1 cellular context compared by ENCODE assay signal in the genomic region with DNA sequence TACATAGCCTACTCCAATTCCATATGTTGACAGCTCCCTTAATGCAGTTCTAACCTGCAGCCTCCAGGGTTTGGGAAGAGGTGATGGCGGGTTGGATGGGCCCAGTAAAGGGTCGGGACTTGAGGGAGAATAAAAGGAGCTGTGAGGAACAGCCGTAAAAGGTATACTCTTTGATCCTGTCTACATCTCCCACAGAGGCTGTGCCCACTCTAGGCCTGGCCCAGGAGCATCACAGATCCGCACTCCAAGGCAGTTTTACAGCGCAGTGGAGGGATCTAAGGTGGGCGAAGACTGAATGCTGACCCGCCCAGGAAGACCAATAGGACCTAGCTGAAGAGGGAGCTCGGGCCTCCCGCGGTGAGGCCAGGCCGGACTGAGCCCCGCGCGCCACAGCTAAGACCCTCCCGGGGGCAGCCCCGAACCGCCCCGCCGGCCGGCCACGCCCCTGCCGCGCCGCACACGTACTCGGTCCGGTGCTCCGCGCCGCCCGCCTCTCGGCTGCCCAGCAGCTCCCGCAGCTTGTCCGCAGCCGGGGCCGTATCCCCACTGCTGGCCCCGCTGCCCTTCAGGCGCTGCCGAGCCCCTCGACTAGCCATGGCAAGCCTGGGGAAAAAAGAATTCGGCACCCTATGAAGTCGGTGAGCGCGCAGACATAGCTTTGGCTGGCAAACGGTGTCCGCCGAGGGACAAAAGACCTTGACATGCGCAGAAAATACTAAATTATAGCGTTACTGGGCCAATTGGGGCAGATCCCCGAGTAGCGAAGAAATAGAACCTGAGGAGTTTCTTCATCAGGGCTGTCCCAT.
TF ChIP-seq lines count a peak whose summit lies in the region.

A gene with protein sequence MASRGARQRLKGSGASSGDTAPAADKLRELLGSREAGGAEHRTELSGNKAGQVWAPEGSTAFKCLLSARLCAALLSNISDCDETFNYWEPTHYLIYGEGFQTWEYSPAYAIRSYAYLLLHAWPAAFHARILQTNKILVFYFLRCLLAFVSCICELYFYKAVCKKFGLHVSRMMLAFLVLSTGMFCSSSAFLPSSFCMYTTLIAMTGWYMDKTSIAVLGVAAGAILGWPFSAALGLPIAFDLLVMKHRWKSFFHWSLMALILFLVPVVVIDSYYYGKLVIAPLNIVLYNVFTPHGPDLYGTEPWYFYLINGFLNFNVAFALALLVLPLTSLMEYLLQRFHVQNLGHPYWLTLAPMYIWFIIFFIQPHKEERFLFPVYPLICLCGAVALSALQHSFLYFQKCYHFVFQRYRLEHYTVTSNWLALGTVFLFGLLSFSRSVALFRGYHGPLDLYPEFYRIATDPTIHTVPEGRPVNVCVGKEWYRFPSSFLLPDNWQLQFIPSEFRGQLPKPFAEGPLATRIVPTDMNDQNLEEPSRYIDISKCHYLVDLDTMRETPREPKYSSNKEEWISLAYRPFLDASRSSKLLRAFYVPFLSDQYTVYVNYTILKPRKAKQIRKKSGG (minus strand): TSS at position 695 of the 806 bp plus-strand sequence. CDS start 99 bp downstream, at position 596.

TF ChIP-seq in HEK293, 187 proteins besides CTCF, POLR2A, EP300 and RAD21 (continued from another document):
- TF ChIP-seq PRDM2 (tag by site-specific recombination; IDR thresholded peaks at IDR 0.05; ENCODE audit: borderline replicate concordance) (no peak), PRDM10 (tag by site-specific recombination; IDR thresholded peaks at IDR 0.05) (peak; percentile 40), ZSCAN5A (tag by site-specific recombination; IDR thresholded peaks at IDR 0.05) (no peak), ZNF629 (tag by site-specific recombination; IDR thresholded peaks at IDR 0.05) (no peak), ZNF792 (tag by site-specific recombination; IDR thresholded peaks at IDR 0.05) (no peak), ZNF747 (tag by site-specific recombination; IDR thresholded peaks at IDR 0.05) (no peak), ZNF768 (tag by site-specific recombination; IDR thresholded peaks at IDR 0.05) (no peak), ZNF302 (tag by site-specific recombination; IDR thresholded peaks at IDR 0.05; ENCODE audit: low read depth) (no peak), ZNF707 (tag by site-specific recombination; IDR thresholded peaks at IDR 0.05) (no peak), ZBTB17 (tag by site-specific recombination; IDR thresholded peaks at IDR 0.05) (peak; percentile 92), KLF10 (tag by site-specific recombination; IDR thresholded peaks at IDR 0.05) (peak; percentile 46; the same call in 1 of the 2 replicates), ZNF785 (tag by site-specific recombination; IDR thresholded peaks at IDR 0.05) (no peak), ZNF292 (tag by site-specific recombination; IDR thresholded peaks at IDR 0.05; ENCODE audit: borderline replicate concordance, low read depth) (no peak), SP2 (tag by site-specific recombination; IDR thresholded peaks at IDR 0.05) (peak; percentile 73)
- TF ChIP-seq, protein P1, sequence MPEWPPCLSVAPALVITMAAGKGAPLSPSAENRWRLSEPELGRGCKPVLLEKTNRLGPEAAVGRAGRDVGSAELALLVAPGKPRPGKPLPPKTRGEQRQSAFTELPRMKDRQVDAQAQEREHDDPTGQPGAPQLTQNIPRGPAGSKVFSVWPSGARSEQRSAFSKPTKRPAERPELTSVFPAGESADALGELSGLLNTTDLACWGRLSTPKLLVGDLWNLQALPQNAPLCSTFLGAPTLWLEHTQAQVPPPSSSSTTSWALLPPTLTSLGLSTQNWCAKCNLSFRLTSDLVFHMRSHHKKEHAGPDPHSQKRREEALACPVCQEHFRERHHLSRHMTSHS (tag by site-specific recombination; IDR thresholded peaks at IDR 0.05) = no peak
- TF ChIP-seq, protein P2, sequence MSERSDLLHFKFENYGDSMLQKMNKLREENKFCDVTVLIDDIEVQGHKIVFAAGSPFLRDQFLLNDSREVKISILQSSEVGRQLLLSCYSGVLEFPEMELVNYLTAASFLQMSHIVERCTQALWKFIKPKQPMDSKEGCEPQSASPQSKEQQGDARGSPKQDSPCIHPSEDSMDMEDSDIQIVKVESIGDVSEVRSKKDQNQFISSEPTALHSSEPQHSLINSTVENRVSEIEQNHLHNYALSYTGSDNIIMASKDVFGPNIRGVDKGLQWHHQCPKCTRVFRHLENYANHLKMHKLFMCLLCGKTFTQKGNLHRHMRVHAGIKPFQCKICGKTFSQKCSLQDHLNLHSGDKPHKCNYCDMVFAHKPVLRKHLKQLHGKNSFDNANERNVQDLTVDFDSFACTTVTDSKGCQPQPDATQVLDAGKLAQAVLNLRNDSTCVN (tag by site-specific recombination; optimal IDR thresholded peaks at IDR 0.05) = peak; percentile 69
